Comparison of ENCODE assay signal across 1 cellular context in the genomic region with DNA sequence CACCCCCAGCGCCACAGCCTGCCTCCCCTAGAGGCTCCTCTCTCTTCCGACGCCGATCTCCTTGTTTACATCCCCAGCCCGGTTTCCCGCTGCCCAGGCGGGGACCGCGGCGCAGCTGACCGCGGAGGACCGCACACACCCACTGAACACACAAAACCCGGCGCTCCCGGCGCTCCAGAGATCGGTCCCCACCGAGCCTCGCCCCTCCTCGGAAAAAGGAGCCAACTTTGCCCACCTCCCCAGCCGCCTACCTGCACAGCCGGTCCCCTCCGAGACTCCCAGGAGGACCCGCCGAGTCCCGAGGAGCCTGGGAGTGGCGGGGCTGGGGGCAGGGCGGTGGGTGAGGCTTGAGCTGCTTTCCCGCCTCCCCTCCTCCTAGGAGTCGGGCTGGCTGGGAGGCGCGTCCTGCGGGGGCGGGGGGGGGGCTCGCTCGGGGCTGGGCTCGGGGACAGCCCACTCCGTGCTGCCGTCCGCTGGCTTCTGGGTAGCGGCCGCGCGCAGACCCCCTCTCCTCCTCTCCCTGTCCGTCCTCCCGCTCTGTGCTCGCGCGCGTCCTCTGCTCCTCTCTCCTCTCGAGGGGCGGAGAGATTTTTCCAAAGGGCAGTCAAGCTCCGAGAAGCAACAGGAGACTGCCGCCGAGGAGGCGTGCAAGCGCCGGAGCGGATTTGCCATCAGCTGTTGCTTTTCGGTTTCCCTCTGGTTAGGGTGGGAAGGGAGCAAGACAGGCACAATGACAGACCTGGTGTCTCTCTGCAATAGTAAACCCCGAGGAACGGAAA.
A peak's percentile ranks its signal among the peaks of the same experiment; 100 is the strongest.
TF ChIP-seq lines count a peak whose summit lies in the region.

A gene with protein sequence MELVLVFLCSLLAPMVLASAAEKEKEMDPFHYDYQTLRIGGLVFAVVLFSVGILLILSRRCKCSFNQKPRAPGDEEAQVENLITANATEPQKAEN (minus strand): TSS at position 318 of the 779 bp plus-strand sequence. CDS start 33,882 bp downstream, outside the sequence.

TF ChIP-seq in HEK293, 187 proteins besides CTCF, POLR2A, EP300 and RAD21 (continued from another document and continues in another):
- TF ChIP-seq, protein P1, sequence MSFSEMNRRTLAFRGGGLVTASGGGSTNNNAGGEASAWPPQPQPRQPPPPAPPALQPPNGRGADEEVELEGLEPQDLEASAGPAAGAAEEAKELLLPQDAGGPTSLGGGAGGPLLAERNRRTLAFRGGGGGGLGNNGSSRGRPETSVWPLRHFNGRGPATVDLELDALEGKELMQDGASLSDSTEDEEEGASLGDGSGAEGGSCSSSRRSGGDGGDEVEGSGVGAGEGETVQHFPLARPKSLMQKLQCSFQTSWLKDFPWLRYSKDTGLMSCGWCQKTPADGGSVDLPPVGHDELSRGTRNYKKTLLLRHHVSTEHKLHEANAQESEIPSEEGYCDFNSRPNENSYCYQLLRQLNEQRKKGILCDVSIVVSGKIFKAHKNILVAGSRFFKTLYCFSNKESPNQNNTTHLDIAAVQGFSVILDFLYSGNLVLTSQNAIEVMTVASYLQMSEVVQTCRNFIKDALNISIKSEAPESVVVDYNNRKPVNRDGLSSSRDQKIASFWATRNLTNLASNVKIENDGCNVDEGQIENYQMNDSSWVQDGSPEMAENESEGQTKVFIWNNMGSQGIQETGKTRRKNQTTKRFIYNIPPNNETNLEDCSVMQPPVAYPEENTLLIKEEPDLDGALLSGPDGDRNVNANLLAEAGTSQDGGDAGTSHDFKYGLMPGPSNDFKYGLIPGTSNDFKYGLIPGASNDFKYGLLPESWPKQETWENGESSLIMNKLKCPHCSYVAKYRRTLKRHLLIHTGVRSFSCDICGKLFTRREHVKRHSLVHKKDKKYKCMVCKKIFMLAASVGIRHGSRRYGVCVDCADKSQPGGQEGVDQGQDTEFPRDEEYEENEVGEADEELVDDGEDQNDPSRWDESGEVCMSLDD (tag by site-specific recombination; IDR thresholded peaks at IDR 0.05) = 0 out of 2 replicates have a peak, but pooled peaks have one; percentile 27
- TF ChIP-seq ZNF621 (tag by site-specific recombination; IDR thresholded peaks at IDR 0.05) (no peak), ZSCAN23 (tag by site-specific recombination; IDR thresholded peaks at IDR 0.05) (no peak), ZNF157 (tag by site-specific recombination; IDR thresholded peaks at IDR 0.05) (no peak), ZNF830 (tag by site-specific recombination; IDR thresholded peaks at IDR 0.05; ENCODE audit: low read depth) (no peak), HOXC10 (CRISPR knock-in tag; IDR thresholded peaks at IDR 0.05) (no peak), ZNF777 (tag by site-specific recombination; IDR thresholded peaks at IDR 0.05; ENCODE audit: borderline replicate concordance) (peak; percentile 74), ZNF23 (tag by site-specific recombination; IDR thresholded peaks at IDR 0.05; ENCODE audit: borderline replicate concordance) (no peak), ZFP41 (tag by site-specific recombination; IDR thresholded peaks at IDR 0.05; ENCODE audit: borderline replicate concordance) (no peak), ZNF626 (tag by site-specific recombination; IDR thresholded peaks at IDR 0.05) (no peak), GLIS1 (tag by site-specific recombination; IDR thresholded peaks at IDR 0.05) (peak; percentile 42; the same call in 1 of the 2 replicates), ZEB2 (tag by site-specific recombination; IDR thresholded peaks at IDR 0.05) (0 out of 2 replicates have a peak, but pooled peaks have one; percentile 57), SCRT1 (tag by site-specific recombination; IDR thresholded peaks at IDR 0.05; ENCODE audit: borderline replicate concordance) (peak; percentile 95), BCL11A (tag by site-specific recombination; IDR thresholded peaks at IDR 0.05; ENCODE audit: low read depth) (no peak), ZNF701 (tag by site-specific recombination; IDR thresholded peaks at IDR 0.05) (no peak), ZNF792 (tag by site-specific recombination; IDR thresholded peaks at IDR 0.05) (no peak), ZFHX2 (tag by site-specific recombination; conservative IDR thresholded peaks at IDR 0.05) (peak; percentile 64), ZNF211 (tag by site-specific recombination; IDR thresholded peaks at IDR 0.05; ENCODE audit: low read depth) (no peak), ZNF610 (tag by site-specific recombination; IDR thresholded peaks at IDR 0.05; ENCODE audit: borderline replicate concordance) (no peak), ZNF223 (tag by site-specific recombination; IDR thresholded peaks at IDR 0.05) (no peak), ZNF521 (tag by site-specific recombination; IDR thresholded peaks at IDR 0.05) (no peak)
- TF ChIP-seq, protein P2, sequence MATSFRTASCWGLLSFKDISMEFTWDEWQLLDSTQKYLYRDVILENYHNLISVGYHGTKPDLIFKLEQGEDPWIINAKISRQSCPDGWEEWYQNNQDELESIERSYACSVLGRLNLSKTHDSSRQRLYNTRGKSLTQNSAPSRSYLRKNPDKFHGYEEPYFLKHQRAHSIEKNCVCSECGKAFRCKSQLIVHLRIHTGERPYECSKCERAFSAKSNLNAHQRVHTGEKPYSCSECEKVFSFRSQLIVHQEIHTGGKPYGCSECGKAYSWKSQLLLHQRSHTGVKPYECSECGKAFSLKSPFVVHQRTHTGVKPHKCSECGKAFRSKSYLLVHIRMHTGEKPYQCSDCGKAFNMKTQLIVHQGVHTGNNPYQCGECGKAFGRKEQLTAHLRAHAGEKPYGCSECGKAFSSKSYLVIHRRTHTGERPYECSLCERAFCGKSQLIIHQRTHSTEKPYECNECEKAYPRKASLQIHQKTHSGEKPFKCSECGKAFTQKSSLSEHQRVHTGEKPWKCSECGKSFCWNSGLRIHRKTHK (tag by site-specific recombination; IDR thresholded peaks at IDR 0.05) = no peak
- TF ChIP-seq, protein P3, sequence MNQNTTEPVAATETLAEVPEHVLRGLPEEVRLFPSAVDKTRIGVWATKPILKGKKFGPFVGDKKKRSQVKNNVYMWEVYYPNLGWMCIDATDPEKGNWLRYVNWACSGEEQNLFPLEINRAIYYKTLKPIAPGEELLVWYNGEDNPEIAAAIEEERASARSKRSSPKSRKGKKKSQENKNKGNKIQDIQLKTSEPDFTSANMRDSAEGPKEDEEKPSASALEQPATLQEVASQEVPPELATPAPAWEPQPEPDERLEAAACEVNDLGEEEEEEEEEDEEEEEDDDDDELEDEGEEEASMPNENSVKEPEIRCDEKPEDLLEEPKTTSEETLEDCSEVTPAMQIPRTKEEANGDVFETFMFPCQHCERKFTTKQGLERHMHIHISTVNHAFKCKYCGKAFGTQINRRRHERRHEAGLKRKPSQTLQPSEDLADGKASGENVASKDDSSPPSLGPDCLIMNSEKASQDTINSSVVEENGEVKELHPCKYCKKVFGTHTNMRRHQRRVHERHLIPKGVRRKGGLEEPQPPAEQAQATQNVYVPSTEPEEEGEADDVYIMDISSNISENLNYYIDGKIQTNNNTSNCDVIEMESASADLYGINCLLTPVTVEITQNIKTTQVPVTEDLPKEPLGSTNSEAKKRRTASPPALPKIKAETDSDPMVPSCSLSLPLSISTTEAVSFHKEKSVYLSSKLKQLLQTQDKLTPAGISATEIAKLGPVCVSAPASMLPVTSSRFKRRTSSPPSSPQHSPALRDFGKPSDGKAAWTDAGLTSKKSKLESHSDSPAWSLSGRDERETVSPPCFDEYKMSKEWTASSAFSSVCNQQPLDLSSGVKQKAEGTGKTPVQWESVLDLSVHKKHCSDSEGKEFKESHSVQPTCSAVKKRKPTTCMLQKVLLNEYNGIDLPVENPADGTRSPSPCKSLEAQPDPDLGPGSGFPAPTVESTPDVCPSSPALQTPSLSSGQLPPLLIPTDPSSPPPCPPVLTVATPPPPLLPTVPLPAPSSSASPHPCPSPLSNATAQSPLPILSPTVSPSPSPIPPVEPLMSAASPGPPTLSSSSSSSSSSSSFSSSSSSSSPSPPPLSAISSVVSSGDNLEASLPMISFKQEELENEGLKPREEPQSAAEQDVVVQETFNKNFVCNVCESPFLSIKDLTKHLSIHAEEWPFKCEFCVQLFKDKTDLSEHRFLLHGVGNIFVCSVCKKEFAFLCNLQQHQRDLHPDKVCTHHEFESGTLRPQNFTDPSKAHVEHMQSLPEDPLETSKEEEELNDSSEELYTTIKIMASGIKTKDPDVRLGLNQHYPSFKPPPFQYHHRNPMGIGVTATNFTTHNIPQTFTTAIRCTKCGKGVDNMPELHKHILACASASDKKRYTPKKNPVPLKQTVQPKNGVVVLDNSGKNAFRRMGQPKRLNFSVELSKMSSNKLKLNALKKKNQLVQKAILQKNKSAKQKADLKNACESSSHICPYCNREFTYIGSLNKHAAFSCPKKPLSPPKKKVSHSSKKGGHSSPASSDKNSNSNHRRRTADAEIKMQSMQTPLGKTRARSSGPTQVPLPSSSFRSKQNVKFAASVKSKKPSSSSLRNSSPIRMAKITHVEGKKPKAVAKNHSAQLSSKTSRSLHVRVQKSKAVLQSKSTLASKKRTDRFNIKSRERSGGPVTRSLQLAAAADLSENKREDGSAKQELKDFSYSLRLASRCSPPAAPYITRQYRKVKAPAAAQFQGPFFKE (tag by site-specific recombination; IDR thresholded peaks at IDR 0.05; ENCODE audit: borderline replicate concordance) = no peak
- TF ChIP-seq, protein P4, sequence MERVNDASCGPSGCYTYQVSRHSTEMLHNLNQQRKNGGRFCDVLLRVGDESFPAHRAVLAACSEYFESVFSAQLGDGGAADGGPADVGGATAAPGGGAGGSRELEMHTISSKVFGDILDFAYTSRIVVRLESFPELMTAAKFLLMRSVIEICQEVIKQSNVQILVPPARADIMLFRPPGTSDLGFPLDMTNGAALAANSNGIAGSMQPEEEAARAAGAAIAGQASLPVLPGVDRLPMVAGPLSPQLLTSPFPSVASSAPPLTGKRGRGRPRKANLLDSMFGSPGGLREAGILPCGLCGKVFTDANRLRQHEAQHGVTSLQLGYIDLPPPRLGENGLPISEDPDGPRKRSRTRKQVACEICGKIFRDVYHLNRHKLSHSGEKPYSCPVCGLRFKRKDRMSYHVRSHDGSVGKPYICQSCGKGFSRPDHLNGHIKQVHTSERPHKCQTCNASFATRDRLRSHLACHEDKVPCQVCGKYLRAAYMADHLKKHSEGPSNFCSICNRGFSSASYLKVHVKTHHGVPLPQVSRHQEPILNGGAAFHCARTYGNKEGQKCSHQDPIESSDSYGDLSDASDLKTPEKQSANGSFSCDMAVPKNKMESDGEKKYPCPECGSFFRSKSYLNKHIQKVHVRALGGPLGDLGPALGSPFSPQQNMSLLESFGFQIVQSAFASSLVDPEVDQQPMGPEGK (tag by site-specific recombination; IDR thresholded peaks at IDR 0.05) = 0 out of 2 replicates have a peak, but pooled peaks have one; percentile 30
- TF ChIP-seq, protein P5, sequence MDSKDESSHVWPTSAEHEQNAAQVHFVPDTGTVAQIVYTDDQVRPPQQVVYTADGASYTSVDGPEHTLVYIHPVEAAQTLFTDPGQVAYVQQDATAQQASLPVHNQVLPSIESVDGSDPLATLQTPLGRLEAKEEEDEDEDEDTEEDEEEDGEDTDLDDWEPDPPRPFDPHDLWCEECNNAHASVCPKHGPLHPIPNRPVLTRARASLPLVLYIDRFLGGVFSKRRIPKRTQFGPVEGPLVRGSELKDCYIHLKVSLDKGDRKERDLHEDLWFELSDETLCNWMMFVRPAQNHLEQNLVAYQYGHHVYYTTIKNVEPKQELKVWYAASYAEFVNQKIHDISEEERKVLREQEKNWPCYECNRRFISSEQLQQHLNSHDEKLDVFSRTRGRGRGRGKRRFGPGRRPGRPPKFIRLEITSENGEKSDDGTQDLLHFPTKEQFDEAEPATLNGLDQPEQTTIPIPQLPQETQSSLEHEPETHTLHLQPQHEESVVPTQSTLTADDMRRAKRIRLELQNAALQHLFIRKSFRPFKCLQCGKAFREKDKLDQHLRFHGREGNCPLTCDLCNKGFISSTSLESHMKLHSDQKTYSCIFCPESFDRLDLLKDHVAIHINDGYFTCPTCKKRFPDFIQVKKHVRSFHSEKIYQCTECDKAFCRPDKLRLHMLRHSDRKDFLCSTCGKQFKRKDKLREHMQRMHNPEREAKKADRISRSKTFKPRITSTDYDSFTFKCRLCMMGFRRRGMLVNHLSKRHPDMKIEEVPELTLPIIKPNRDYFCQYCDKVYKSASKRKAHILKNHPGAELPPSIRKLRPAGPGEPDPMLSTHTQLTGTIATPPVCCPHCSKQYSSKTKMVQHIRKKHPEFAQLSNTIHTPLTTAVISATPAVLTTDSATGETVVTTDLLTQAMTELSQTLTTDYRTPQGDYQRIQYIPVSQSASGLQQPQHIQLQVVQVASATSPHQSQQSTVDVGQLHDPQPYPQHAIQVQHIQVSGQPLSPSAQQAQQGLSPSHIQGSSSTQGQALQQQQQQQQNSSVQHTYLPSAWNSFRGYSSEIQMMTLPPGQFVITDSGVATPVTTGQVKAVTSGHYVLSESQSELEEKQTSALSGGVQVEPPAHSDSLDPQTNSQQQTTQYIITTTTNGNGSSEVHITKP (tag by site-specific recombination; IDR thresholded peaks at IDR 0.05) = peak; percentile 79
- TF ChIP-seq, protein P6, sequence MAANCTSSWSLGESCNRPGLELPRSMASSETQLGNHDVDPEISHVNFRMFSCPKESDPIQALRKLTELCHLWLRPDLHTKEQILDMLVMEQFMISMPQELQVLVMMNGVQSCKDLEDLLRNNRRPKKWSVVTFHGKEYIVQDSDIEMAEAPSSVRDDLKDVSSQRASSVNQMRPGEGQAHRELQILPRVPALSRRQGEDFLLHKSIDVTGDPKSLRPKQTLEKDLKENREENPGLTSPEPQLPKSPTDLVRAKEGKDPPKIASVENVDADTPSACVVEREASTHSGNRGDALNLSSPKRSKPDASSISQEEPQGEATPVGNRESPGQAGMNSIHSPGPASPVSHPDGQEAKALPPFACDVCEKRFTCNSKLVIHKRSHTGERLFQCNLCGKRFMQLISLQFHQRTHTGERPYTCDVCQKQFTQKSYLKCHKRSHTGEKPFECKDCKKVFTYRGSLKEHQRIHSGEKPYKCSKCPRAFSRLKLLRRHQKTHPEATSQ (tag by site-specific recombination; IDR thresholded peaks at IDR 0.05) = no peak
- TF ChIP-seq, protein P7, sequence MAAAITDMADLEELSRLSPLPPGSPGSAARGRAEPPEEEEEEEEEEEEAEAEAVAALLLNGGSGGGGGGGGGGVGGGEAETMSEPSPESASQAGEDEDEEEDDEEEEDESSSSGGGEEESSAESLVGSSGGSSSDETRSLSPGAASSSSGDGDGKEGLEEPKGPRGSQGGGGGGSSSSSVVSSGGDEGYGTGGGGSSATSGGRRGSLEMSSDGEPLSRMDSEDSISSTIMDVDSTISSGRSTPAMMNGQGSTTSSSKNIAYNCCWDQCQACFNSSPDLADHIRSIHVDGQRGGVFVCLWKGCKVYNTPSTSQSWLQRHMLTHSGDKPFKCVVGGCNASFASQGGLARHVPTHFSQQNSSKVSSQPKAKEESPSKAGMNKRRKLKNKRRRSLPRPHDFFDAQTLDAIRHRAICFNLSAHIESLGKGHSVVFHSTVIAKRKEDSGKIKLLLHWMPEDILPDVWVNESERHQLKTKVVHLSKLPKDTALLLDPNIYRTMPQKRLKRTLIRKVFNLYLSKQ (tag by site-specific recombination; IDR thresholded peaks at IDR 0.05; ENCODE audit: borderline replicate concordance) = no peak
